In the genomic region with DNA sequence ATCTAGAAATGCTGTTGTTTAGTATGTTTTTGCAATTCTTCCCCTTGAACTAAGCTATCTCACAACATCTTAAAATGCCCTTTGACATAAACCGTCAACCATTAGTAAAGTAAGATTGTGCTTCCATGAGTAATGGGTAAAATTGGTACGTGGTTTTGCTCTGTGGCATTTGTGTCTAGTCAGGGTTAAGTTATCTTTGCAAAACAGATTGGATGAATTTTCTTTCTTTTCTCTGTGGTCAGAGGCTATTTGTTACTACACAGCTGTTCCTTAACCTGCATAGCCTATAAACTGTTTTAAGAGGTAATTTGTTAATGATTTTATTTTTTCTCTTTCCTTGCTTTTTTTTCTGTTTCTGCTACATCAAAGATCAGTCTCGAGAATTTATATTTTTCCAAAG, we compare ENCODE assay signal across 16 cellular contexts.
DNase-seq lines count a peak whose midpoint lies in the region; ATAC-seq and TF ChIP-seq lines count a peak whose summit lies in the region.
"Had no signal": no experiment of that assay in that cellular context is flagged by ENCODE, and none has a peak within 500 bp of the region (broad histone marks: within the 10 kb centered on the region; RNA-seq: fewer than 3 reads in every experiment).

No MANE protein-coding gene starts in this region.

- DNase-seq in AG09309 (ENCODE audit: low read depth) (peak; percentile 25), HFFc6 (peak; percentile 75), fibroblast of pulmonary artery (ENCODE audit: low read depth) (peak; percentile 37), sciatic nerve (ENCODE audit: low spot score) (no peak)
- no peak for DNase-seq in effector CD4-positive, alpha-beta T cell
- DNase-seq: activated CD4-positive, alpha-beta T cell treated with anti-CD3 and anti-CD28 coated beads for 36 hours; AML-193; DMS79; NCI-H2107; stimulated activated naive CD4-positive, alpha-beta T cell had no signal

- H3K4me3 ChIP-seq in AG09309 (ENCODE audit: control insufficient read depth, low read depth, low read length): no peak overlapping the region
- H3K4me3 ChIP-seq in fibroblast of pulmonary artery (replicated peaks; ENCODE audit: low read depth, low read length): no peak overlapping the region
- H3K4me3 ChIP-seq: HAP-1 had no signal

- peak; percentile 50 for ATAC-seq in SK-N-SH treated with all-trans-retinoic acid at 6 μM for 48 hours
- ATAC-seq in stimulated activated memory B cell treated with anti-CD40 and anti-IgM and Interleukin-4, amounts not matched to agents 10 μg/mL and 1 μg/mL and 100 μg/mL, for 72 hours: no peak
- ATAC-seq in sciatic nerve: no peak
- no peak for ATAC-seq in GM21529 (IDR thresholded peaks at IDR 0.05; ENCODE audit: unreplicated experiment)
- ATAC-seq: activated CD4-positive, alpha-beta T cell treated with anti-CD3 and anti-CD28 coated beads for 36 hours had no signal

- H3K4me3 Mint-ChIP-seq in HFFc6: peak overlapping the region; percentile 28; the same call in 1 of the 2 replicates
- no peak overlapping the region for H3K4me3 Mint-ChIP-seq in stimulated activated memory B cell treated with anti-CD40 and anti-IgM and Interleukin-4, amounts not matched to agents 10 μg/mL and 1 μg/mL and 100 μg/mL, for 72 hours
- H3K4me3 Mint-ChIP-seq: activated CD4-positive, alpha-beta T cell treated with anti-CD3 and anti-CD28 coated beads for 36 hours; mesothelial cell of epicardium had no signal

- H3K9me3 Mint-ChIP-seq in HFFc6: no peaks in the 10 kb centered on the region
- H3K9me3 Mint-ChIP-seq in stimulated activated memory B cell treated with anti-CD40 and anti-IgM and Interleukin-4, amounts not matched to agents 10 μg/mL and 1 μg/mL and 100 μg/mL, for 72 hours: no peaks in the 10 kb centered on the region

- peaks cover 52% of the 10 kb centered on the region for H3K4me1 Mint-ChIP-seq in HFFc6 (ENCODE audit: low read depth)
- H3K4me1 Mint-ChIP-seq in stimulated activated memory B cell treated with anti-CD40 and anti-IgM and Interleukin-4, amounts not matched to agents 10 μg/mL and 1 μg/mL and 100 μg/mL, for 72 hours: peaks cover 46% of the 10 kb centered on the region

- intact Hi-C loops in sciatic nerve (cut with DNase I): no loop called here

- TF ChIP-seq CTCF in AG09309 (IDR thresholded peaks at IDR 0.05; ENCODE audit: control insufficient read depth, insufficient read depth, low read depth, low read length, missing control alignments) (no peak), HFFc6 (IDR thresholded peaks at IDR 0.05) (no peak), fibroblast of pulmonary artery (IDR thresholded peaks at IDR 0.05; ENCODE audit: low read length, missing control alignments) (no peak)

- H3K36me3 Mint-ChIP-seq in HFFc6 (ENCODE audit: low read depth): peaks cover 12% of the 10 kb centered on the region
- peaks cover 16% of the 10 kb centered on the region for H3K36me3 Mint-ChIP-seq in stimulated activated memory B cell treated with anti-CD40 and anti-IgM and Interleukin-4, amounts not matched to agents 10 μg/mL and 1 μg/mL and 100 μg/mL, for 72 hours

- no peaks in the 10 kb centered on the region for H3K27me3 Mint-ChIP-seq in HFFc6 (ENCODE audit: insufficient read depth)
- H3K27me3 Mint-ChIP-seq in stimulated activated memory B cell treated with anti-CD40 and anti-IgM and Interleukin-4, amounts not matched to agents 10 μg/mL and 1 μg/mL and 100 μg/mL, for 72 hours: no peaks in the 10 kb centered on the region
- H3K27me3 Mint-ChIP-seq: activated CD4-positive, alpha-beta T cell treated with anti-CD3 and anti-CD28 coated beads for 36 hours; progenitor cell of endocrine pancreas had no signal

- peak overlapping the region; percentile 39 for H3K27ac Mint-ChIP-seq in HFFc6
- no peak overlapping the region for H3K27ac Mint-ChIP-seq in stimulated activated memory B cell treated with anti-CD40 and anti-IgM and Interleukin-4, amounts not matched to agents 10 μg/mL and 1 μg/mL and 100 μg/mL, for 72 hours
- H3K27ac Mint-ChIP-seq: activated CD4-positive, alpha-beta T cell treated with anti-CD3 and anti-CD28 coated beads for 36 hours; progenitor cell of endocrine pancreas had no signal

TF ChIP-seq in SK-N-SH treated with all-trans-retinoic acid at 6 μM for 48 hours, 23 proteins besides CTCF, POLR2A, EP300 and RAD21:
- TF ChIP-seq ARNTL (CRISPR knock-in tag; IDR thresholded peaks at IDR 0.05; ENCODE audit: borderline replicate concordance, low read depth) (no peak), PPARA (CRISPR knock-in tag; IDR thresholded peaks at IDR 0.05; ENCODE audit: borderline replicate concordance) (no peak), ZNF70 (CRISPR knock-in tag; IDR thresholded peaks at IDR 0.05) (no peak)

Comparison
In these comparisons a context has a peak if more than half of its experiments do, and no peak if none do; other contexts are left out.
1. DNase-seq: peak in AG09309 (single experiment), HFFc6 (single experiment) and fibroblast of pulmonary artery (single experiment); none in effector CD4-positive, alpha-beta T cell (single experiment) and sciatic nerve (single experiment).